Comparison of ENCODE assay signal across 7 cellular contexts in genomic region chr19:12802267-12803106, GRCh38. TPM values are rescaled to one million over a fixed set of nuclear protein-coding genes. Genes with fewer than 3 reads are reported as not detected.
DNase-seq lines count a peak whose midpoint lies in the region; ATAC-seq lines count a peak whose summit lies in the region.

No MANE protein-coding gene starts in this region.

- H3K27ac ChIP-seq in HUES64 (ENCODE audit: low read depth, low read length) (no peak overlapping the region), stomach smooth muscle (ENCODE audit: low read length) (no peak overlapping the region)

- no peak overlapping the region for H3K9ac ChIP-seq in HUES64 (ENCODE audit: low read depth, low read length)
- H3K9ac ChIP-seq in stomach smooth muscle (ENCODE audit: low read length in 2 of 2) = peak overlapping the region; percentile 62 to 69

- DNase-seq in activated naive CD8-positive, alpha-beta T cell treated with anti-CD3 and anti-CD28 coated beads, Interleukin-2, amount 10 ng/mL, durations not matched to agents 7 days and 5 days = no peak
- DNase-seq in DMS 273 treated with DMSO at 0.1 percent for 48 hours (lab: John Stamatoyannopoulos, UW) = no peak

- no peaks in the 10 kb centered on the region for H3K27me3 Mint-ChIP-seq in activated naive CD8-positive, alpha-beta T cell treated with anti-CD3 and anti-CD28 coated beads, Interleukin-2, amount 10 ng/mL, durations not matched to agents 7 days and 5 days

- H3K4me1 ChIP-seq in HUES64 (ENCODE audit: insufficient read depth, low read length) (peaks cover 5% of the 10 kb centered on the region; the same call in 1 of the 2 replicates), stomach smooth muscle (ENCODE audit: control insufficient read depth, insufficient read depth, low read length) (peaks cover 36% of the 10 kb centered on the region)

- peak overlapping the region; percentile 77 for H3K4me3 ChIP-seq in HUES64 (ENCODE audit: low read length)
- H3K4me3 ChIP-seq in iPS-11a (ENCODE audit: low read depth, low read length) = peak overlapping the region; percentile 93
- H3K4me3 ChIP-seq in stomach smooth muscle (ENCODE audit: low read length in 2 of 2) = peak overlapping the region; percentile 77 to 97

- POLR2A ChIA-PET in activated naive CD8-positive, alpha-beta T cell treated with anti-CD3 and anti-CD28 coated beads, Interleukin-2, amount 10 ng/mL, durations not matched to agents 7 days and 5 days (lab: Charles Lee) = interaction anchor here (0.6 to 2.9 kb wide), 3 partner anchors 11 to 81 kb away, joined by 3 to 25 read pairs (median 3); partner anchors contain the start of gene JUNB

- H3K9me3 Mint-ChIP-seq in activated naive CD8-positive, alpha-beta T cell treated with anti-CD3 and anti-CD28 coated beads, Interleukin-2, amount 10 ng/mL, durations not matched to agents 7 days and 5 days = no peaks in the 10 kb centered on the region

- H3K36me3 Mint-ChIP-seq in activated naive CD8-positive, alpha-beta T cell treated with anti-CD3 and anti-CD28 coated beads, Interleukin-2, amount 10 ng/mL, durations not matched to agents 7 days and 5 days = peaks cover 5% of the 10 kb centered on the region

- WGBS in HUES64 = 49% methylated on average over 22 of the region's 22 CpGs

- no peak for ATAC-seq in activated naive CD8-positive, alpha-beta T cell treated with anti-CD3 and anti-CD28 coated beads, Interleukin-2, amount 10 ng/mL, durations not matched to agents 7 days and 5 days (ENCODE audit: low read depth)
- no peak for ATAC-seq in esophagus mucosa
- no peak for ATAC-seq in HG02763 (IDR thresholded peaks at IDR 0.05; ENCODE audit: unreplicated experiment)

- peaks cover 23% of the 10 kb centered on the region for H3K4me1 Mint-ChIP-seq in activated naive CD8-positive, alpha-beta T cell treated with anti-CD3 and anti-CD28 coated beads, Interleukin-2, amount 10 ng/mL, durations not matched to agents 7 days and 5 days

- peaks cover 10% of the 10 kb centered on the region; the same call in 1 of the 2 replicates for H3K27me3 ChIP-seq in HUES64 (ENCODE audit: insufficient read depth, low read length)
- no peaks in the 10 kb centered on the region for H3K27me3 ChIP-seq in stomach smooth muscle (ENCODE audit: control insufficient read depth in 1 of 2, insufficient read depth in 2 of 2, low read length in 2 of 2)

- H3K9me3 ChIP-seq in HUES64 (ENCODE audit: insufficient read depth, low read depth, low read length) = no peaks in the 10 kb centered on the region
- no peaks in the 10 kb centered on the region for H3K9me3 ChIP-seq in stomach smooth muscle (ENCODE audit: control insufficient read depth in 2 of 2, low read length in 2 of 2)

- peak overlapping the region; percentile 34 for H3K27ac Mint-ChIP-seq in activated naive CD8-positive, alpha-beta T cell treated with anti-CD3 and anti-CD28 coated beads, Interleukin-2, amount 10 ng/mL, durations not matched to agents 7 days and 5 days

- H3K36me3 ChIP-seq in HUES64 (ENCODE audit: insufficient read depth, low read length) (peaks cover 19% of the 10 kb centered on the region), stomach smooth muscle (ENCODE audit: control insufficient read depth in 2 of 2, insufficient read depth in 2 of 2, low read length in 2 of 2) (peaks cover 13 to 14% of the 10 kb centered on the region in 2 donors)

- peak overlapping the region; percentile 90 for H3K4me3 Mint-ChIP-seq in activated naive CD8-positive, alpha-beta T cell treated with anti-CD3 and anti-CD28 coated beads, Interleukin-2, amount 10 ng/mL, durations not matched to agents 7 days and 5 days

RNA-seq across cellular contexts. Expression of gene THSD8, which starts 0.6 kb away (rescaled TPM):
- 8.9 TPM for polyA plus RNA-seq in HUES64 (2013, experiment 1 of 2)
- 15.8 TPM for polyA plus RNA-seq in HUES64 (2013, experiment 2 of 2)
- total RNA-seq in activated naive CD8-positive, alpha-beta T cell treated with anti-CD3 and anti-CD28 coated beads, Interleukin-2, amount 10 ng/mL, durations not matched to agents 7 days and 5 days = 10 to 100 TPM in 1 of 2 experiments, 1 to 10 TPM in 1; 5.8 to 10.8 TPM
- 9.7 TPM for total RNA-seq in esophagus mucosa

RNA-seq across cellular contexts. Expression of gene PRDX2, which starts 0.9 kb away (rescaled TPM):
- polyA plus RNA-seq in HUES64 (2013, experiment 1 of 2) = 317 TPM
- polyA plus RNA-seq in HUES64 (2013, experiment 2 of 2) = 333 TPM
- 100 to 1,000 TPM; 170 to 181 TPM for total RNA-seq in activated naive CD8-positive, alpha-beta T cell treated with anti-CD3 and anti-CD28 coated beads, Interleukin-2, amount 10 ng/mL, durations not matched to agents 7 days and 5 days
- total RNA-seq in esophagus mucosa = 304 TPM

RNA-seq across cellular contexts. Expression of gene RNASEH2A, which starts 3.9 kb away (rescaled TPM):
- 59.2 TPM for polyA plus RNA-seq in HUES64 (2013, experiment 1 of 2)
- 65.6 TPM for polyA plus RNA-seq in HUES64 (2013, experiment 2 of 2)
- 10 to 100 TPM; 46.2 to 47.8 TPM for total RNA-seq in activated naive CD8-positive, alpha-beta T cell treated with anti-CD3 and anti-CD28 coated beads, Interleukin-2, amount 10 ng/mL, durations not matched to agents 7 days and 5 days
- total RNA-seq in esophagus mucosa = 20.0 TPM

RNA-seq across cellular contexts. Expression of gene JUNB, which starts 11.2 kb away (rescaled TPM):
- polyA plus RNA-seq in HUES64 (2013, experiment 1 of 2) = 2.4 TPM
- polyA plus RNA-seq in HUES64 (2013, experiment 2 of 2) = 3.6 TPM
- 10 to 100 TPM; 82.7 to 84.6 TPM for total RNA-seq in activated naive CD8-positive, alpha-beta T cell treated with anti-CD3 and anti-CD28 coated beads, Interleukin-2, amount 10 ng/mL, durations not matched to agents 7 days and 5 days
- 267 TPM for total RNA-seq in esophagus mucosa

RNA-seq across cellular contexts. Expression of gene HOOK2, which starts 27.1 kb away (rescaled TPM):
- polyA plus RNA-seq in HUES64 (2013, experiment 1 of 2) = 23.3 TPM
- 23.0 TPM for polyA plus RNA-seq in HUES64 (2013, experiment 2 of 2)
- total RNA-seq in activated naive CD8-positive, alpha-beta T cell treated with anti-CD3 and anti-CD28 coated beads, Interleukin-2, amount 10 ng/mL, durations not matched to agents 7 days and 5 days = 10 to 100 TPM; 20.0 to 20.3 TPM
- total RNA-seq in esophagus mucosa = 38.2 TPM
